1 cellular context compared by ENCODE assay signal in the genomic region with DNA sequence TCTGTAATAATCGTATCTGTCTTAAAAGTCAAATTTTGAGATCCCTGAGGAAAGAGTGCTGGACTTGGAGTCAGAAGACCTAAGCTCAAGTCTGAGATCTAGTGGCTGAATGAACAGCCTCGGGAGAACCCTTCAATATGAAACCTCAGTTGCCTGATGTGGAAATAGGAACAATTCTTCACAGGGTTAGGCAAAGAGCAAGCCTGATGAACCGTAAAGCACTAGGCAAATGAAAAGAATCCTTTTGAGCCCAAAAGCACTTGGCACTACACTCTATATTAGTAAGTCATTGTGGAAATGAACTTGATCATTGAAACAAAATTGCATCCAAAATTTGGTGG.
TF ChIP-seq lines count a peak whose summit lies in the region.

No MANE protein-coding gene starts in this region.

TF ChIP-seq in GM23338, 12 proteins besides CTCF, POLR2A, EP300 and RAD21:
- no peak for TF ChIP-seq CREB1 (CRISPR knock-in tag; IDR thresholded peaks at IDR 0.05; ENCODE audit: low read depth)
- TF ChIP-seq EZH2 (IDR thresholded peaks at IDR 0.05; ENCODE audit: low read depth, unreplicated experiment): no peak
